In genomic region chr5:161301586-161301985, GRCh38 we compare ENCODE assay signal across 6 cellular contexts.
"Had no signal": no experiment of that assay in that cellular context is flagged by ENCODE, and none has a peak within 500 bp of the region (broad histone marks: within the 10 kb centered on the region; RNA-seq: fewer than 3 reads in every experiment).

No MANE protein-coding gene starts in this region.

- H3K27ac Mint-ChIP-seq: GM23338, H9 had no signal

- H3K4me3 Mint-ChIP-seq: GM23338, H9 had no signal

- DNase-seq: H9, HCEC 1CT, IMR-90, KG1 had no signal

- H3K4me3 ChIP-seq: GM23338, K562 had no signal

- ATAC-seq: GM23338, K562 had no signal

- H3K4me2 ChIP-seq: GM23338 had no signal

- H3K4me1 Mint-ChIP-seq: GM23338, H9 had no signal
